8 cellular contexts compared by ENCODE assay signal in the genomic region with DNA sequence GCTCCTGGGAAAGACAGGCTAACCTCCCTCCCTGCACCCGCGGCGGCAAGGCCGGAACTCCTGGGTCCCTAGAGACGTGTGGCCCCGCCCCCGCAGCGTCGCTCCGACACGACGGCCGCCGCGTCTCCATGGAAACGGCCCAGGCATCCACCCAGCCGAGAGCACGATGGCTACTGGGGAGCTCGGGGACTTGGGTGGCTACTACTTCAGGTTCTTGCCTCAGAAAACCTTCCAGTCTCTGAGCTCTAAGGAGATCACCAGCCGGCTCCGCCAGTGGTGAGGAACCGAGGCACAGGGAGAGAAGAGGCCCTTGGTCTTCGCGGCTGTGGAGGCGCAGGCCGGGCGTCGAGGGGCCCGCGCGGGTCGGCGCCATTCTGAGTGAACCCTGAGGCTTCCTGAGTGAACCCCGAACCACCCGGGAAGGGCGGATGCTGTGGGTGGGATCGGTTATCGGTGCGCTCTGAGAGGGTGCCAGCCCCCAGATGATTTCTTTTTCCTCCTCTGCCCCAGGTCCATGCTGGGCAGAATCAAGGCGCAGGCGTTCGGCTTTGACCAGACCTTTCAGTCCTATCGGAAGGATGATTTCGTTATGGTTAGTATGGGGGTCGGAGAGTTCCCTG. TPM values are rescaled to one million over a fixed set of nuclear protein-coding genes. Genes with fewer than 3 reads are reported as not detected.
DNase-seq lines count a peak whose midpoint lies in the region; ATAC-seq and TF ChIP-seq lines count a peak whose summit lies in the region.

TSS of gene CFAP300 (plus strand) at position 133 of the 620 bp plus-strand sequence. CDS start at position 167, 34 bp downstream.

- peaks cover 8% of the 10 kb centered on the region for H3K27me3 ChIP-seq in CD4-positive, CD25-positive, alpha-beta regulatory T cell (ENCODE audit: control insufficient read depth, insufficient read depth, low read length)
- H3K27me3 ChIP-seq in foreskin keratinocyte, result no peaks in the 10 kb centered on the region

- ATAC-seq in CD4-positive, CD25-positive, alpha-beta regulatory T cell (ENCODE audit: low read depth in 2 of 2), result peak in 1 of 2 donors; percentile 45
- ATAC-seq in foreskin keratinocyte, result peak; percentile 85
- ATAC-seq in natural killer cell treated with Interleukin-12 subunit alpha and Interleukin-12 subunit beta and Interleukin-15 and Interleukin-18, amount 100 ng/mL, for 72 hours, result peak; percentile 67 to 68

- H3K27me3 Mint-ChIP-seq in CD4-positive, CD25-positive, alpha-beta regulatory T cell, result peaks cover 39% of the 10 kb centered on the region
- H3K27me3 Mint-ChIP-seq in HFFc6 (ENCODE audit: insufficient read depth), result no peaks in the 10 kb centered on the region
- H3K27me3 Mint-ChIP-seq in natural killer cell treated with Interleukin-12 subunit alpha and Interleukin-12 subunit beta and Interleukin-15 and Interleukin-18, amount 100 ng/mL, for 72 hours, result peaks cover 28 to 31% of the 10 kb centered on the region in 2 donors

- no peaks in the 10 kb centered on the region for H3K36me3 ChIP-seq in CD4-positive, CD25-positive, alpha-beta regulatory T cell (ENCODE audit: control insufficient read depth, insufficient read depth, low read length)

- no peak within 1 kb of the TSS for H3K4me3 ChIP-seq in CD4-positive, CD25-positive, alpha-beta regulatory T cell (ENCODE audit: low read depth, low read length)

- peak within 1 kb of the TSS in 3 of 4 donors; percentile 27 to 68 (median 62) for H3K4me3 Mint-ChIP-seq in CD4-positive, CD25-positive, alpha-beta regulatory T cell
- H3K4me3 Mint-ChIP-seq in HFFc6, result peak within 1 kb of the TSS; percentile 88
- H3K4me3 Mint-ChIP-seq in natural killer cell treated with Interleukin-12 subunit alpha and Interleukin-12 subunit beta and Interleukin-15 and Interleukin-18, amount 100 ng/mL, for 72 hours, result peak within 1 kb of the TSS; percentile 56

- peak within 1 kb of the TSS in 1 of 3 donors; percentile 38 for H3K27ac Mint-ChIP-seq in CD4-positive, CD25-positive, alpha-beta regulatory T cell
- peak within 1 kb of the TSS; percentile 78 for H3K27ac Mint-ChIP-seq in HFFc6
- H3K27ac Mint-ChIP-seq in natural killer cell treated with Interleukin-12 subunit alpha and Interleukin-12 subunit beta and Interleukin-15 and Interleukin-18, amount 100 ng/mL, for 72 hours, result no peak within 1 kb of the TSS

- H3K4me1 ChIP-seq in CD4-positive, CD25-positive, alpha-beta regulatory T cell (ENCODE audit: control insufficient read depth, insufficient read depth, low read length, poor library complexity, severe bottlenecking), result peaks cover 8% of the 10 kb centered on the region
- H3K4me1 ChIP-seq in foreskin keratinocyte, result peaks cover 7% of the 10 kb centered on the region

- TF ChIP-seq CTCF in HFFc6 (IDR thresholded peaks at IDR 0.05), result no peak
- no peak for TF ChIP-seq CTCF in foreskin keratinocyte (conservative IDR thresholded peaks at IDR 0.05)

- H3K36me3 Mint-ChIP-seq in CD4-positive, CD25-positive, alpha-beta regulatory T cell, result no peaks in the 10 kb centered on the region
- H3K36me3 Mint-ChIP-seq in HFFc6 (ENCODE audit: low read depth), result no peaks in the 10 kb centered on the region
- no peaks in the 10 kb centered on the region for H3K36me3 Mint-ChIP-seq in natural killer cell treated with Interleukin-12 subunit alpha and Interleukin-12 subunit beta and Interleukin-15 and Interleukin-18, amount 100 ng/mL, for 72 hours

- H3K9me3 ChIP-seq in CD4-positive, CD25-positive, alpha-beta regulatory T cell (ENCODE audit: control insufficient read depth in 2 of 2, low read length in 2 of 2), result no peaks in the 10 kb centered on the region

- H3K4me1 Mint-ChIP-seq in CD4-positive, CD25-positive, alpha-beta regulatory T cell, result peaks cover 0 to 10% (median 4%) of the 10 kb centered on the region in 4 donors
- peaks cover 20% of the 10 kb centered on the region for H3K4me1 Mint-ChIP-seq in HFFc6 (ENCODE audit: low read depth)
- peaks cover 0 to 7% of the 10 kb centered on the region in 2 donors for H3K4me1 Mint-ChIP-seq in natural killer cell treated with Interleukin-12 subunit alpha and Interleukin-12 subunit beta and Interleukin-15 and Interleukin-18, amount 100 ng/mL, for 72 hours (ENCODE audit: low read depth in 2 of 2)

- H3K9me3 Mint-ChIP-seq in CD4-positive, CD25-positive, alpha-beta regulatory T cell, result peaks cover 0 to 4% (median 0%) of the 10 kb centered on the region in 7 donors
- H3K9me3 Mint-ChIP-seq in HFFc6, result no peaks in the 10 kb centered on the region
- H3K9me3 Mint-ChIP-seq in natural killer cell treated with Interleukin-12 subunit alpha and Interleukin-12 subunit beta and Interleukin-15 and Interleukin-18, amount 100 ng/mL, for 72 hours, result no peaks in the 10 kb centered on the region

- H3K27ac ChIP-seq in CD4-positive, CD25-positive, alpha-beta regulatory T cell (ENCODE audit: insufficient read depth, low read length, poor library complexity, severe bottlenecking), result no peak within 1 kb of the TSS
- peak within 1 kb of the TSS; percentile 22 for H3K27ac ChIP-seq in foreskin keratinocyte
- H3K27ac ChIP-seq in substantia nigra (ENCODE audit: low read depth, low read length, poor library complexity, severe bottlenecking), result no peak within 1 kb of the TSS

- peak in 2 of 3 donors; percentile 11 to 62 for DNase-seq in CD4-positive, CD25-positive, alpha-beta regulatory T cell
- DNase-seq in HFFc6 (peak; percentile 61), NCI-H748 (lab: John Stamatoyannopoulos, UW; ENCODE audit: unreplicated experiment) (peak; percentile 90), foreskin keratinocyte (peak in 1 of 2 donors; percentile 32), substantia nigra (lab: John Stamatoyannopoulos, UW) (peak in 40 of 49 donors; percentile 2 to 66 (median 32))
- DNase-seq in activated effector memory CD4-positive, alpha-beta T cell treated with Interleukin-2 at 50 U/mL for 16 hours, result peak; percentile 6
- no peak for DNase-seq in natural killer cell treated with Interleukin-12 subunit alpha and Interleukin-12 subunit beta and Interleukin-15 and Interleukin-18, amount 100 ng/mL, for 72 hours (ENCODE audit: low spot score)
- no peak for DNase-seq in effector CD4-positive, alpha-beta T cell

RNA-seq across cellular contexts. Expression of gene CFAP300, which starts in this region (rescaled TPM):
- total RNA-seq in CD4-positive, CD25-positive, alpha-beta regulatory T cell, result not detected
- polyA plus RNA-seq in CD4-positive, CD25-positive, alpha-beta regulatory T cell, result not detected
- 1 to 10 TPM; 2.6 to 4.4 (median 3.3) TPM for total RNA-seq in HFFc6 (2021; fragmentation: NEBNext Ultra II Directional; extraction: Animal tissue kit (Norgen Biotek cat#: 25700))
- 3.1 and 3.5 TPM in 2 replicates for total RNA-seq in foreskin keratinocyte
- polyA plus RNA-seq in foreskin keratinocyte, result 3.1 and 3.7 TPM in 2 replicates
- total RNA-seq in natural killer cell treated with Interleukin-12 subunit alpha and Interleukin-12 subunit beta and Interleukin-15 and Interleukin-18, amount 100 ng/mL, for 72 hours, result not detected

Comparison
In these comparisons a context has a peak if more than half of its experiments do, and no peak if none do; other contexts are left out.
1. Peak in DNase-seq in CD4-positive, CD25-positive, alpha-beta regulatory T cell; RNA of the gene not detected or under 1 TPM.
2. Peak in ATAC-seq in natural killer cell treated with Interleukin-12 subunit alpha and Interleukin-12 subunit beta and Interleukin-15 and Interleukin-18, amount 100 ng/mL, for 72 hours; RNA of the gene not detected or under 1 TPM.
3. DNase-seq: peak in HFFc6 (single experiment), NCI-H748 (single experiment), activated effector memory CD4-positive, alpha-beta T cell treated with Interleukin-2 at 50 U/mL for 16 hours (single experiment) and substantia nigra (40 of 49); none in natural killer cell treated with Interleukin-12 subunit alpha and Interleukin-12 subunit beta and Interleukin-15 and Interleukin-18, amount 100 ng/mL, for 72 hours (single experiment) and effector CD4-positive, alpha-beta T cell (single experiment).
4. Peak in every context shown above with its lines, with median percentiles within 50 percentile points of each other: H3K4me3 Mint-ChIP-seq.